In genomic region chr3:154430014-154430413, GRCh38 we compare ENCODE assay signal across 13 cellular contexts. TPM values are rescaled to one million over a fixed set of nuclear protein-coding genes. Genes with fewer than 3 reads are reported as not detected.
A peak's percentile ranks its signal among the peaks of the same experiment; 100 is the strongest.
DNase-seq lines count a peak whose midpoint lies in the region; ATAC-seq and TF ChIP-seq lines count a peak whose summit lies in the region.
"Had no signal": no experiment of that assay in that cellular context is flagged by ENCODE, and none has a peak within 500 bp of the region (broad histone marks: within the 10 kb centered on the region; RNA-seq: fewer than 3 reads in every experiment).

A gene with protein sequence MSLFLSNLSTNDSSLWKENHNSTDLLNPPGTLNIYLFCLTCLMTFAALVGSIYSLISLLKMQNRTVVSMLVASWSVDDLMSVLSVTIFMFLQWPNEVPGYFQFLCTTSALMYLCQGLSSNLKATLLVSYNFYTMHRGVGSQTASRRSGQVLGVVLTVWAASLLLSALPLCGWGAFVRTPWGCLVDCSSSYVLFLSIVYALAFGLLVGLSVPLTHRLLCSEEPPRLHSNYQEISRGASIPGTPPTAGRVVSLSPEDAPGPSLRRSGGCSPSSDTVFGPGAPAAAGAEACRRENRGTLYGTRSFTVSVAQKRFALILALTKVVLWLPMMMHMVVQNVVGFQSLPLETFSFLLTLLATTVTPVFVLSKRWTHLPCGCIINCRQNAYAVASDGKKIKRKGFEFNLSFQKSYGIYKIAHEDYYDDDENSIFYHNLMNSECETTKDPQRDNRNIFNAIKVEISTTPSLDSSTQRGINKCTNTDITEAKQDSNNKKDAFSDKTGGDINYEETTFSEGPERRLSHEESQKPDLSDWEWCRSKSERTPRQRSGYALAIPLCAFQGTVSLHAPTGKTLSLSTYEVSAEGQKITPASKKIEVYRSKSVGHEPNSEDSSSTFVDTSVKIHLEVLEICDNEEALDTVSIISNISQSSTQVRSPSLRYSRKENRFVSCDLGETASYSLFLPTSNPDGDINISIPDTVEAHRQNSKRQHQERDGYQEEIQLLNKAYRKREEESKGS (minus strand): TSS chr3:154430190. CDS start chr3:154429615, 575 bp downstream.

- no peaks in the 10 kb centered on the region for H3K9me3 ChIP-seq in breast epithelium
- H3K9me3 ChIP-seq: body of pancreas, mucosa of descending colon, tibial nerve had no signal

- TF ChIP-seq CTCF in breast epithelium (IDR thresholded peaks at IDR 0.05) (no peak), MCF 10A (IDR thresholded peaks at IDR 0.05; ENCODE audit: unreplicated experiment) (no peak), astrocyte of the cerebellum (IDR thresholded peaks at IDR 0.05; ENCODE audit: low read depth, low read length, missing control alignments) (no peak), type B pancreatic cell (conservative IDR thresholded peaks at IDR 0.05) (no peak)

- no TSS peak for BruUV-seq in MCF 10A (replicated peaks; lab: Mats Ljungman, UMichigan)

- H3K4me1 Mint-ChIP-seq in MCF 10A (ENCODE audit: insufficient read depth, unreplicated experiment): no peaks in the 10 kb centered on the region
- H3K4me1 Mint-ChIP-seq in type B pancreatic cell (ENCODE audit: unreplicated experiment): peaks cover 14% of the 10 kb centered on the region

- POLR2A ChIA-PET in MCF 10A (lab: Yijun Ruan, JAX): no interaction called here

- H3K27me3 Mint-ChIP-seq in MCF 10A (ENCODE audit: insufficient read depth, unreplicated experiment) (peaks cover 18% of the 10 kb centered on the region), type B pancreatic cell (peaks cover 65% of the 10 kb centered on the region)

- H3K27ac Mint-ChIP-seq in MCF 10A (ENCODE audit: low read depth, unreplicated experiment) (no peak within 1 kb of the TSS), type B pancreatic cell (no peak within 1 kb of the TSS)

- H3K4me3 Mint-ChIP-seq in MCF 10A (ENCODE audit: unreplicated experiment): no peak within 1 kb of the TSS
- peak within 1 kb of the TSS; percentile 81 for H3K4me3 Mint-ChIP-seq in type B pancreatic cell

- H3K36me3 ChIP-seq in breast epithelium: no peaks in the 10 kb centered on the region
- H3K36me3 ChIP-seq: tibial nerve had no signal

- in situ Hi-C loops in astrocyte of the cerebellum (cut with HindIII; ENCODE audit: low sequenced_read_pairs): no loop called here

- CTCF ChIA-PET in MCF 10A (lab: Yijun Ruan, JAX): interaction anchor here (0.6 to 1.1 kb wide), 3 partner anchors 15 to 347 kb away, joined by 3 to 6 read pairs (median 3); no protein-coding TSS in a partner anchor

- H3K27me3 ChIP-seq in breast epithelium: peaks cover 0 to 16% of the 10 kb centered on the region in 2 donors

- H3K36me3 Mint-ChIP-seq in MCF 10A (ENCODE audit: insufficient read depth, unreplicated experiment) (no peaks in the 10 kb centered on the region), type B pancreatic cell (peaks cover 3% of the 10 kb centered on the region)

- H3K4me3 ChIP-seq in breast epithelium (peak within 1 kb of the TSS; percentile 10 to 61 (median 40)), astrocyte of the cerebellum (ENCODE audit: low read depth, low read length) (peak within 1 kb of the TSS; percentile 29)
- H3K4me3 ChIP-seq: body of pancreas, mucosa of descending colon had no signal

- TF ChIP-seq POLR2A in breast epithelium (IDR thresholded peaks at IDR 0.05): no peak

- intact Hi-C loops in breast epithelium (cut with DNase I; ENCODE audit: low total_unique reads): no loop called here
- intact Hi-C loops in MCF 10A (cut with micrococcal nuclease): no loop called here
- intact Hi-C loops in sciatic nerve (cut with DNase I): no loop called here

- H3K4me1 ChIP-seq in breast epithelium: no peaks in the 10 kb centered on the region

- DNase-seq in breast epithelium (ENCODE audit: low spot score in 2 of 2): no peak
- no peak for DNase-seq in MCF 10A (ENCODE audit: unreplicated experiment)
- no peak for DNase-seq in astrocyte of the cerebellum (ENCODE audit: low read depth)
- DNase-seq in left kidney (ENCODE audit: low read depth, low spot score): peak; percentile 64
- DNase-seq in type B pancreatic cell (ENCODE audit: extremely low spot score, unreplicated experiment): no peak
- DNase-seq in sciatic nerve (ENCODE audit: low spot score): no peak
- DNase-seq in central memory CD4-positive, alpha-beta T cell: no peak
- DNase-seq: activated T-cell treated with anti-CD3 and anti-CD28 coated beads, Interleukin-2, amount 50 U/mL, for 1 hour; body of pancreas; mucosa of descending colon; T-helper 9 cell had no signal

- no peak within 1 kb of the TSS for H3K27ac ChIP-seq in breast epithelium
- H3K27ac ChIP-seq: body of pancreas, tibial nerve had no signal

- ATAC-seq in sciatic nerve (no peak), HG03521 (IDR thresholded peaks at IDR 0.05; ENCODE audit: unreplicated experiment) (no peak)
- ATAC-seq: body of pancreas, mucosa of descending colon had no signal

- H3K9me3 Mint-ChIP-seq in MCF 10A (ENCODE audit: unreplicated experiment): no peaks in the 10 kb centered on the region
- H3K9me3 Mint-ChIP-seq in type B pancreatic cell: no peaks in the 10 kb centered on the region

RNA-seq across cellular contexts. Expression of the gene that starts here (rescaled TPM):
- not detected for total RNA-seq in breast epithelium
- total RNA-seq in MCF 10A (2022): not detected in 2 replicates
- total RNA-seq in type B pancreatic cell (ENCODE audit: low replicate concordance): 0.14 TPM in 1 of 2 replicates, not detected in the other
- not detected for total RNA-seq in sciatic nerve
- total RNA-seq: body of pancreas, mucosa of descending colon, tibial nerve had no signal
